Comparison of ENCODE assay signal across 14 cellular contexts in the genomic region with DNA sequence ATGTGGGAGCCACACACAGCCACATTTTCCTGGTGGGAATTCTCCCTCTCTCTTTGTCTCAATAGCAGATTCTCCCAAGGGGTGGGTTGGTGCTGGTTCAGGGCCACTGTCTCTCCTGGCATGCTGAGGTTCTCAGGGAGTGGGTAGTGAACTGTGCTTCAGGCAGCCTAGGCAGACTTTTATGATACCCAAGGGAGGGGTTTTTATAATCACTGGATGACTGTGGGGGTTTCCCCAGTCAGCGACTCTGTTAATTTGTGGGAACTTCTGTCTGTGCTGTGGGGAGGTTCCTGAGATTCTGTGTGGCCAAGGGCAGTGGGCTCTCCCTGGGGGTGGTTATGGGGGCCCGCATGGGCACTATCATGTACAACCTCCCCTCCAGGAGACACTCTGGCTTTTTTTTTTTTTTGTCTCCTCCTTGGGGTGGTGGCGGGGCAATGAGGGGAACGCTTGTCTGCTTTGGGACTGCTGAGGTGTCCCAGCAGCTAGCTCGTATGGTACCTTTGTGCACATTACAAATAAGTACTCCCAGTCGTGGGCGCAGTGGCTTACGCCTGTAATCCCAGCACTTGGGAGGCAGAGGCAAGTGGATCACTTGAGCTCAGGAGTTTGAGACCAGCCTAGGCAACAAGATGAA. TPM values are rescaled to one million over a fixed set of nuclear protein-coding genes. Genes with fewer than 3 reads are reported as not detected.
DNase-seq lines count a peak whose midpoint lies in the region; ATAC-seq and TF ChIP-seq lines count a peak whose summit lies in the region.
"Had no signal": no experiment of that assay in that cellular context is flagged by ENCODE, and none has a peak within 500 bp of the region (broad histone marks: within the 10 kb centered on the region; RNA-seq: fewer than 3 reads in every experiment).

No MANE protein-coding gene starts in this region.

- no peak overlapping the region for H3K23ac ChIP-seq in neuronal stem cell (ENCODE audit: low read depth, low read length, poor library complexity)

- H2BK15ac ChIP-seq in neuronal stem cell (ENCODE audit: low read length): no peak overlapping the region

- no peak overlapping the region for H2BK5ac ChIP-seq in neuronal stem cell (ENCODE audit: low read length)

- no CpG with 5 or more reads among the region's 8 CpGs for WGBS in neuronal stem cell (ENCODE audit: extremely low coverage in 2 of 2, insufficient read length in 2 of 2, insufficient replicate concordance in 1 of 2), 2 donors

- no peaks in the 10 kb centered on the region for H3K36me3 Mint-ChIP-seq in activated CD4-positive, alpha-beta memory T cell treated with anti-CD3 and anti-CD28 coated beads for 36 hours
- H3K36me3 Mint-ChIP-seq in activated CD4-positive, alpha-beta memory T cell treated with anti-CD3 and anti-CD28 coated beads, Interleukin-2, amount 10 ng/mL, durations not matched to agents 7 days and 5 days (ENCODE audit: low read depth): no peaks in the 10 kb centered on the region
- no peaks in the 10 kb centered on the region for H3K36me3 Mint-ChIP-seq in WTC11

- H3K4me3 Mint-ChIP-seq in activated CD4-positive, alpha-beta memory T cell treated with anti-CD3 and anti-CD28 coated beads for 36 hours: no peak overlapping the region
- H3K4me3 Mint-ChIP-seq in activated CD4-positive, alpha-beta memory T cell treated with anti-CD3 and anti-CD28 coated beads, Interleukin-2, amount 10 ng/mL, durations not matched to agents 7 days and 5 days: no peak overlapping the region
- no peak overlapping the region for H3K4me3 Mint-ChIP-seq in WTC11
- H3K4me3 Mint-ChIP-seq: central memory CD8-positive, alpha-beta T cell had no signal

- CTCF ChIA-PET in activated CD4-positive, alpha-beta memory T cell treated with anti-CD3 and anti-CD28 coated beads for 36 hours (lab: Charles Lee): interaction anchor here (1.0 kb wide), 1 partner anchor 57 kb away, joined by 8 read pairs; no protein-coding TSS in a partner anchor
- CTCF ChIA-PET in activated CD4-positive, alpha-beta memory T cell treated with anti-CD3 and anti-CD28 coated beads, Interleukin-2, amount 10 ng/mL, durations not matched to agents 7 days and 5 days (lab: Charles Lee): interaction anchor here (0.7 kb wide), 1 partner anchor 916 kb away, joined by 4 read pairs; no protein-coding TSS in a partner anchor
- CTCF ChIA-PET in WTC11 (lab: Charles Lee): interaction anchor here (1.0 to 1.2 kb wide), 4 partner anchors 13 to 58 kb away, joined by 3 to 4 read pairs (median 3); a partner anchor contains a TSS

- H2AFZ ChIP-seq in neuronal stem cell (ENCODE audit: low read length): no peak overlapping the region

- intact Hi-C loops in activated CD4-positive, alpha-beta memory T cell treated with anti-CD3 and anti-CD28 coated beads for 36 hours (cut with micrococcal nuclease): no loop called here

- no peak overlapping the region for H3K14ac ChIP-seq in neuronal stem cell (ENCODE audit: low read length)

- no peak overlapping the region for H3K27ac Mint-ChIP-seq in activated CD4-positive, alpha-beta memory T cell treated with anti-CD3 and anti-CD28 coated beads for 36 hours
- no peak overlapping the region for H3K27ac Mint-ChIP-seq in activated CD4-positive, alpha-beta memory T cell treated with anti-CD3 and anti-CD28 coated beads, Interleukin-2, amount 10 ng/mL, durations not matched to agents 7 days and 5 days
- peak overlapping the region; percentile 63 for H3K27ac Mint-ChIP-seq in WTC11

- POLR2A ChIA-PET in activated CD4-positive, alpha-beta memory T cell treated with anti-CD3 and anti-CD28 coated beads for 36 hours (lab: Charles Lee): no interaction called here
- POLR2A ChIA-PET in activated CD4-positive, alpha-beta memory T cell treated with anti-CD3 and anti-CD28 coated beads, Interleukin-2, amount 10 ng/mL, durations not matched to agents 7 days and 5 days (lab: Charles Lee): no interaction called here
- POLR2A ChIA-PET in WTC11 (lab: Charles Lee): interaction anchor here (0.6 kb wide), 1 partner anchor 32 kb away, joined by 4 read pairs; no protein-coding TSS in a partner anchor

- H3K4me3 ChIP-seq in neuronal stem cell (ENCODE audit: low read length in 2 of 2) (no peak overlapping the region), SJCRH30 (no peak overlapping the region)
- H3K4me3 ChIP-seq: heart right ventricle, vagina had no signal

- DNase-seq in activated CD4-positive, alpha-beta memory T cell treated with anti-CD3 and anti-CD28 coated beads for 36 hours: peak; percentile 41
- DNase-seq in activated CD4-positive, alpha-beta memory T cell treated with anti-CD3 and anti-CD28 coated beads, Interleukin-2, amount 10 ng/mL, durations not matched to agents 7 days and 5 days: no peak
- peak; percentile 77 for DNase-seq in GM20000 (ENCODE audit: low spot score)
- no peak for DNase-seq in WTC11 (ENCODE audit: low spot score)
- DNase-seq in neuronal stem cell (ENCODE audit: low spot score): no peak
- no peak for DNase-seq in left lobe of liver (ENCODE audit: low spot score)
- no peak for DNase-seq in SIG-M5 (lab: John Stamatoyannopoulos, UW)
- DNase-seq in SJCRH30: no peak
- DNase-seq: activated naive CD4-positive, alpha-beta T cell treated with anti-CD3 and anti-CD28 coated beads, Interleukin-2, amount 50 U/mL, for 16 hours; heart right ventricle; NCI-H2171 had no signal

- no peak overlapping the region for H2BK120ac ChIP-seq in neuronal stem cell (ENCODE audit: low read depth, low read length)

- H3K36me3 ChIP-seq in neuronal stem cell (replicated peaks in 1 of 2; ENCODE audit: control insufficient read depth in 2 of 2, insufficient read depth in 2 of 2, low read length in 2 of 2) (no peaks in the 10 kb centered on the region), SJCRH30 (no peaks in the 10 kb centered on the region)
- H3K36me3 ChIP-seq: heart right ventricle, neutrophil, vagina had no signal

- H2BK12ac ChIP-seq in neuronal stem cell (ENCODE audit: low read length): no peak overlapping the region

- no peak for TF ChIP-seq CTCF in GM20000 (IDR thresholded peaks at IDR 0.05; ENCODE audit: extremely low read depth, missing control alignments)
- TF ChIP-seq CTCF in WTC11 (IDR thresholded peaks at IDR 0.05): no peak

- peak overlapping the region; percentile 13 for H3K9ac ChIP-seq in neuronal stem cell (ENCODE audit: low read depth, low read length, poor library complexity)

- H3K4me1 ChIP-seq in neuronal stem cell (ENCODE audit: control insufficient read depth in 2 of 2, insufficient read depth in 1 of 2, low read depth in 1 of 2, low read length in 2 of 2) (peaks cover 24 to 25% of the 10 kb centered on the region in 2 donors), SJCRH30 (peaks cover 19% of the 10 kb centered on the region)
- H3K4me1 ChIP-seq: heart right ventricle had no signal

- no peak overlapping the region for H4K91ac ChIP-seq in neuronal stem cell (ENCODE audit: low read depth, low read length, poor library complexity)

- peaks cover 13% of the 10 kb centered on the region for H3K4me1 Mint-ChIP-seq in activated CD4-positive, alpha-beta memory T cell treated with anti-CD3 and anti-CD28 coated beads for 36 hours (ENCODE audit: low read depth)
- H3K4me1 Mint-ChIP-seq in activated CD4-positive, alpha-beta memory T cell treated with anti-CD3 and anti-CD28 coated beads, Interleukin-2, amount 10 ng/mL, durations not matched to agents 7 days and 5 days: peaks cover 5% of the 10 kb centered on the region
- peaks cover 67% of the 10 kb centered on the region for H3K4me1 Mint-ChIP-seq in WTC11
- H3K4me1 Mint-ChIP-seq: central memory CD8-positive, alpha-beta T cell had no signal

- H3K27me3 ChIP-seq in neuronal stem cell (ENCODE audit: control insufficient read depth in 3 of 3, insufficient read depth in 3 of 3, low read depth in 1 of 3, low read length in 3 of 3) (no peaks in the 10 kb centered on the region), SJCRH30 (no peaks in the 10 kb centered on the region)
- H3K27me3 ChIP-seq: heart right ventricle, neutrophil, vagina had no signal

- H3K18ac ChIP-seq in neuronal stem cell (ENCODE audit: low read length): no peak overlapping the region

- peaks cover 6% of the 10 kb centered on the region for H3K79me1 ChIP-seq in neuronal stem cell (ENCODE audit: low read depth, low read length)

- H3K27ac ChIP-seq in neuronal stem cell (replicated peaks; ENCODE audit: low read length): no peak overlapping the region
- H3K27ac ChIP-seq in SJCRH30: no peak overlapping the region
- H3K27ac ChIP-seq: heart right ventricle, neutrophil, vagina had no signal

- H3K4ac ChIP-seq in neuronal stem cell (ENCODE audit: low read length): no peak overlapping the region

- no peaks in the 10 kb centered on the region for H3K9me3 Mint-ChIP-seq in activated CD4-positive, alpha-beta memory T cell treated with anti-CD3 and anti-CD28 coated beads for 36 hours
- H3K9me3 Mint-ChIP-seq in activated CD4-positive, alpha-beta memory T cell treated with anti-CD3 and anti-CD28 coated beads, Interleukin-2, amount 10 ng/mL, durations not matched to agents 7 days and 5 days: no peaks in the 10 kb centered on the region
- no peaks in the 10 kb centered on the region for H3K9me3 Mint-ChIP-seq in WTC11
- H3K9me3 Mint-ChIP-seq: central memory CD8-positive, alpha-beta T cell had no signal

- H4K8ac ChIP-seq in neuronal stem cell (ENCODE audit: low read depth, low read length): no peak overlapping the region

- H2AK5ac ChIP-seq in neuronal stem cell (ENCODE audit: low read depth, low read length): no peak overlapping the region

- peaks cover 6% of the 10 kb centered on the region for H3K27me3 Mint-ChIP-seq in activated CD4-positive, alpha-beta memory T cell treated with anti-CD3 and anti-CD28 coated beads for 36 hours
- H3K27me3 Mint-ChIP-seq in activated CD4-positive, alpha-beta memory T cell treated with anti-CD3 and anti-CD28 coated beads, Interleukin-2, amount 10 ng/mL, durations not matched to agents 7 days and 5 days: peaks cover 16% of the 10 kb centered on the region
- no peaks in the 10 kb centered on the region for H3K27me3 Mint-ChIP-seq in WTC11 (ENCODE audit: low read depth)

- no peak overlapping the region for H3K4me2 ChIP-seq in neuronal stem cell (ENCODE audit: insufficient read depth, low read length, poor library complexity, severe bottlenecking)

- ATAC-seq in WTC11: no peak
- ATAC-seq in left lobe of liver: no peak
- ATAC-seq: heart right ventricle had no signal

- H3K9me3 ChIP-seq in neuronal stem cell (replicated peaks in 1 of 2; ENCODE audit: control insufficient read depth in 2 of 2, insufficient read depth in 1 of 2, low read depth in 1 of 2, low read length in 2 of 2) (no peaks in the 10 kb centered on the region), SJCRH30 (replicated peaks) (no peaks in the 10 kb centered on the region)
- H3K9me3 ChIP-seq: heart right ventricle, neutrophil, vagina had no signal

RNA-seq across cellular contexts. Expression of a gene that starts 10.0 kb away (rescaled TPM):
- 1 to 10 TPM; 1.3 to 1.5 TPM for total RNA-seq in activated CD4-positive, alpha-beta memory T cell treated with anti-CD3 and anti-CD28 coated beads for 36 hours
- total RNA-seq in activated CD4-positive, alpha-beta memory T cell treated with anti-CD3 and anti-CD28 coated beads, Interleukin-2, amount 10 ng/mL, durations not matched to agents 7 days and 5 days: under 1 TPM; 0.23 to 0.35 TPM
- total RNA-seq in WTC11 (2021) (151 to 165 TPM (median 160 TPM) in 3 replicates), left lobe of liver (1.3 TPM)
- 43.8 TPM for polyA plus RNA-seq in neuronal stem cell (2013, experiment 1 of 2)
- 43.3 TPM for polyA plus RNA-seq in neuronal stem cell (2013, experiment 2 of 2)
- total RNA-seq in SJCRH30 (2014; rRNA removed; shearing (Covaris generic)): 84.2 and 88.3 TPM in 2 replicates

RNA-seq across cellular contexts. Expression of a gene that starts 26.7 kb away (rescaled TPM):
- 10 to 100 TPM; 11.0 to 11.9 TPM for total RNA-seq in activated CD4-positive, alpha-beta memory T cell treated with anti-CD3 and anti-CD28 coated beads for 36 hours
- 10 to 100 TPM; 19.3 to 20.3 TPM for total RNA-seq in activated CD4-positive, alpha-beta memory T cell treated with anti-CD3 and anti-CD28 coated beads, Interleukin-2, amount 10 ng/mL, durations not matched to agents 7 days and 5 days
- 31.2 to 36.4 TPM (median 35.7 TPM) in 3 replicates for total RNA-seq in WTC11 (2021)
- polyA plus RNA-seq in neuronal stem cell (2013, experiment 1 of 2): 14.2 TPM
- polyA plus RNA-seq in neuronal stem cell (2013, experiment 2 of 2): 14.7 TPM
- total RNA-seq in left lobe of liver: 141 TPM
- total RNA-seq in SJCRH30 (2014; rRNA removed; shearing (Covaris generic)): 10.5 and 13.2 TPM in 2 replicates

RNA-seq across cellular contexts. Expression of a gene that starts 26.9 kb away (rescaled TPM):
- 10 to 100 TPM; 91.0 to 95.4 TPM for total RNA-seq in activated CD4-positive, alpha-beta memory T cell treated with anti-CD3 and anti-CD28 coated beads for 36 hours
- 10 to 100 TPM; 46.8 to 57.8 TPM for total RNA-seq in activated CD4-positive, alpha-beta memory T cell treated with anti-CD3 and anti-CD28 coated beads, Interleukin-2, amount 10 ng/mL, durations not matched to agents 7 days and 5 days
- total RNA-seq in WTC11 (2021): 107 to 131 TPM (median 112 TPM) in 3 replicates
- polyA plus RNA-seq in neuronal stem cell (2013, experiment 1 of 2): 46.8 TPM
- polyA plus RNA-seq in neuronal stem cell (2013, experiment 2 of 2): 50.0 TPM
- 71.8 TPM for total RNA-seq in left lobe of liver
- 25.8 and 26.2 TPM in 2 replicates for total RNA-seq in SJCRH30 (2014; rRNA removed; shearing (Covaris generic))

RNA-seq across cellular contexts. Expression of a gene that starts 32.5 kb away (rescaled TPM):
- total RNA-seq in activated CD4-positive, alpha-beta memory T cell treated with anti-CD3 and anti-CD28 coated beads for 36 hours: 10 to 100 TPM; 23.2 to 23.8 TPM
- 10 to 100 TPM; 12.7 to 13.0 TPM for total RNA-seq in activated CD4-positive, alpha-beta memory T cell treated with anti-CD3 and anti-CD28 coated beads, Interleukin-2, amount 10 ng/mL, durations not matched to agents 7 days and 5 days
- total RNA-seq in WTC11 (2021) (20.8 to 27.9 TPM (median 27.0 TPM) in 3 replicates), left lobe of liver (8.5 TPM)
- 16.9 TPM for polyA plus RNA-seq in neuronal stem cell (2013, experiment 1 of 2)
- polyA plus RNA-seq in neuronal stem cell (2013, experiment 2 of 2): 16.9 TPM
- total RNA-seq in SJCRH30 (2014; rRNA removed; shearing (Covaris generic)): 14.8 and 15.2 TPM in 2 replicates

Comparison
In these comparisons a context has a peak if more than half of its experiments do, and no peak if none do; other contexts are left out.
1. DNase-seq: peak in activated CD4-positive, alpha-beta memory T cell treated with anti-CD3 and anti-CD28 coated beads for 36 hours (single experiment) and GM20000 (single experiment); none in activated CD4-positive, alpha-beta memory T cell treated with anti-CD3 and anti-CD28 coated beads, Interleukin-2, amount 10 ng/mL, durations not matched to agents 7 days and 5 days (single experiment), WTC11 (single experiment), neuronal stem cell (single experiment), left lobe of liver (single experiment), SIG-M5 (single experiment) and SJCRH30 (0 of 2).
2. RNA of a gene that starts 10.0 kb away (total RNA-seq): 151 to 165 TPM in WTC11 and 84.2 to 88.3 TPM in SJCRH30; 1.3 to 1.5 TPM in activated CD4-positive, alpha-beta memory T cell treated with anti-CD3 and anti-CD28 coated beads for 36 hours, 1.3 TPM in left lobe of liver (single experiment) and 0.23 to 0.35 TPM in activated CD4-positive, alpha-beta memory T cell treated with anti-CD3 and anti-CD28 coated beads, Interleukin-2, amount 10 ng/mL, durations not matched to agents 7 days and 5 days; every median in the first group is over 10 times any median in the second.